ENCODE assay signal across 9 cellular contexts in the genomic region with DNA sequence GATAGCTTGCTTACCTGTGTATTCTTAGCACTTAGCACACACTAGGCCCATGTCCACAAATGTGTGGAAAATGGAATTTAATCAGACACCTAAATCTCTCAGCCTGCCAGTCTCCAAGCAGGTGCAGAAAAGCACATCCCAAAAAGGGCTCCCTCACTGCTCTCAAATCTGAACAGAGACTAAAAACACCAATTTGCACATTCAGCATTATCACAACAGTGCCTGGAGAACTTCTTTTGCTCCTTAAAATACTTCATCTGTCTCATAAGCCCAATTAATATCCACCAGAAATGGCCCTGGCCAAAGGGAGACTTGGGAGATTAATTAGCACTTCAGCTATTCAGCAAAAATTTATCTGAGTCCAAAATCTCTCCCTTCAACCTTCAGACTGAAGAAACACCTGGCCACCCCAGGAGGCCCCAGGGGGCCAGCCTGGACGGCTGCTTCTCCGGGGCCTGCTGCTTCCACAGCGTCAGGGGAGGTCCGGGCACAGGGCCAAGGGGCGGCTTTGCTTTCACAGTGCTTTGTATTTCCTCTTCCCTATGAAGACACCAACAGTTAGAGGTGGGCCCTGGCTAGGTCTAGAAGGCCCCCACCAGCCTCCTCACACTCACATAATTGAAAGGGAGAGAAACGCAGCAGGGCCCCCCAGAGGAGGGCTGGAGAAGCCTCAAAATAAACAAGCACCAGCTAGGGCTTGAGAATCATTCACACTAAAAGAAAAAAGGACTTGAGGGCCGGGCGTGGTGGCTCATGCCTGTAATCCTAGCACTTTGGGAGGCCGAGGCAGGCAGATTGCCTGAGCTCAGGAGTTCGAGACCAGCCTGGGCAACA. TPM values are rescaled to one million over a fixed set of nuclear protein-coding genes. Genes with fewer than 3 reads are reported as not detected.
DNase-seq lines count a peak whose midpoint lies in the region; ATAC-seq and TF ChIP-seq lines count a peak whose summit lies in the region.
"Had no signal": no experiment of that assay in that cellular context is flagged by ENCODE, and none has a peak within 500 bp of the region (broad histone marks: within the 10 kb centered on the region; RNA-seq: fewer than 3 reads in every experiment).

No MANE protein-coding gene starts in this region.

- peaks cover 77% of the 10 kb centered on the region for H3K79me2 ChIP-seq in DND-41 (ENCODE audit: insufficient read depth, low read length)

- TF ChIP-seq CTCF in DND-41 (IDR thresholded peaks at IDR 0.05; ENCODE audit: borderline replicate concordance, extremely low read depth, low read length, poor library complexity, severe bottlenecking) = no peak

- no peaks in the 10 kb centered on the region for H3K36me3 Mint-ChIP-seq in activated CD4-positive, alpha-beta memory T cell treated with anti-CD3 and anti-CD28 coated beads for 36 hours

- intact Hi-C loops in posterior cingulate gyrus (cut with DNase I) = no loop called here
- intact Hi-C loops in activated CD4-positive, alpha-beta memory T cell treated with anti-CD3 and anti-CD28 coated beads for 36 hours (cut with micrococcal nuclease) = no loop called here

- no peak overlapping the region for H3K4me2 ChIP-seq in DND-41 (ENCODE audit: insufficient read depth, low read length)

- H3K27me3 Mint-ChIP-seq in activated CD4-positive, alpha-beta memory T cell treated with anti-CD3 and anti-CD28 coated beads for 36 hours = peaks cover 4% of the 10 kb centered on the region
- H3K27me3 Mint-ChIP-seq: central memory CD8-positive, alpha-beta T cell had no signal

- H3K4me3 Mint-ChIP-seq in activated CD4-positive, alpha-beta memory T cell treated with anti-CD3 and anti-CD28 coated beads for 36 hours = no peak overlapping the region
- H3K4me3 Mint-ChIP-seq: central memory CD8-positive, alpha-beta T cell had no signal

- H2AFZ ChIP-seq in DND-41 (ENCODE audit: low read depth, low read length) = no peak overlapping the region

- H3K9me3 ChIP-seq in DND-41 (ENCODE audit: insufficient read depth, low read length, severe bottlenecking) = no peaks in the 10 kb centered on the region

- H3K36me3 ChIP-seq in DND-41 (ENCODE audit: insufficient read depth, low read length) = 0 out of 2 replicates have a peak, but pooled peaks cover 5% of the 10 kb centered on the region

- H4K20me1 ChIP-seq in DND-41 (ENCODE audit: insufficient read depth, low read length) = peaks cover 46% of the 10 kb centered on the region

- no peaks in the 10 kb centered on the region for H3K27me3 ChIP-seq in DND-41 (ENCODE audit: insufficient read depth, low read length, poor library complexity)

- no peak overlapping the region for H3K27ac Mint-ChIP-seq in activated CD4-positive, alpha-beta memory T cell treated with anti-CD3 and anti-CD28 coated beads for 36 hours

- DNase-seq in DND-41 (peak; percentile 81), NCI-H510A (lab: John Stamatoyannopoulos, UW) (peak; percentile 84), dermis microvascular lymphatic vessel endothelial cell (ENCODE audit: low read depth in 2 of 2) (peak; percentile 61 to 90), posterior cingulate gyrus (peak in 8 of 10 donors; percentile 28 to 93 (median 68)), SKM-1 (lab: John Stamatoyannopoulos, UW; ENCODE audit: unreplicated experiment) (no peak), iPS-NIHi7 (ENCODE audit: extremely low spot score) (no peak)
- DNase-seq in activated CD4-positive, alpha-beta memory T cell treated with anti-CD3 and anti-CD28 coated beads for 36 hours = no peak

- H3K4me3 ChIP-seq in DND-41 (ENCODE audit: low read depth in 1 of 2, low read length in 2 of 2) = no peak overlapping the region

- H3K9me3 Mint-ChIP-seq in activated CD4-positive, alpha-beta memory T cell treated with anti-CD3 and anti-CD28 coated beads for 36 hours = no peaks in the 10 kb centered on the region
- H3K9me3 Mint-ChIP-seq: central memory CD8-positive, alpha-beta T cell had no signal

- peak; percentile 94 for ATAC-seq in DND-41 (ENCODE audit: insufficient read depth, low read depth)
- ATAC-seq in HG03103 (IDR thresholded peaks at IDR 0.05; ENCODE audit: low read depth, unreplicated experiment) = peak; percentile 73

- no peak overlapping the region for H3K9ac ChIP-seq in DND-41 (ENCODE audit: low read depth, low read length)

- 0 out of 2 replicates have a peak, but pooled peaks cover 5% of the 10 kb centered on the region for H3K4me1 ChIP-seq in DND-41 (ENCODE audit: insufficient read depth, low read length)

- 0 out of 2 replicates have a peak overlapping the region, but pooled peaks have one; percentile 18 for H3K27ac ChIP-seq in DND-41 (ENCODE audit: low read length)

- CTCF ChIA-PET in activated CD4-positive, alpha-beta memory T cell treated with anti-CD3 and anti-CD28 coated beads for 36 hours (lab: Charles Lee) = no interaction called here

- no peaks in the 10 kb centered on the region for H3K4me1 Mint-ChIP-seq in activated CD4-positive, alpha-beta memory T cell treated with anti-CD3 and anti-CD28 coated beads for 36 hours (ENCODE audit: low read depth)
- H3K4me1 Mint-ChIP-seq: central memory CD8-positive, alpha-beta T cell had no signal

- POLR2A ChIA-PET in activated CD4-positive, alpha-beta memory T cell treated with anti-CD3 and anti-CD28 coated beads for 36 hours (lab: Charles Lee) = no interaction called here

RNA-seq across cellular contexts. Expression of gene SCD5, which starts 18.0 kb away (rescaled TPM):
- 23.6 and 23.8 TPM in 2 replicates for total RNA-seq in dermis microvascular lymphatic vessel endothelial cell
- under 1 TPM; 0.12 to 0.14 TPM for total RNA-seq in activated CD4-positive, alpha-beta memory T cell treated with anti-CD3 and anti-CD28 coated beads for 36 hours

Comparison
In these comparisons a context has a peak if more than half of its experiments do, and no peak if none do; other contexts are left out.
1. DNase-seq: peak in DND-41 (single experiment), NCI-H510A (single experiment), dermis microvascular lymphatic vessel endothelial cell (2 of 2) and posterior cingulate gyrus (8 of 10); none in SKM-1 (single experiment), iPS-NIHi7 (single experiment) and activated CD4-positive, alpha-beta memory T cell treated with anti-CD3 and anti-CD28 coated beads for 36 hours (single experiment).
2. RNA of gene SCD5, which starts 18.0 kb away (total RNA-seq): 23.6 to 23.8 TPM in dermis microvascular lymphatic vessel endothelial cell; 0.12 to 0.14 TPM in activated CD4-positive, alpha-beta memory T cell treated with anti-CD3 and anti-CD28 coated beads for 36 hours; every median in the first group is over 10 times any median in the second.